Comparison of ENCODE assay signal across 8 cellular contexts in the genomic region with DNA sequence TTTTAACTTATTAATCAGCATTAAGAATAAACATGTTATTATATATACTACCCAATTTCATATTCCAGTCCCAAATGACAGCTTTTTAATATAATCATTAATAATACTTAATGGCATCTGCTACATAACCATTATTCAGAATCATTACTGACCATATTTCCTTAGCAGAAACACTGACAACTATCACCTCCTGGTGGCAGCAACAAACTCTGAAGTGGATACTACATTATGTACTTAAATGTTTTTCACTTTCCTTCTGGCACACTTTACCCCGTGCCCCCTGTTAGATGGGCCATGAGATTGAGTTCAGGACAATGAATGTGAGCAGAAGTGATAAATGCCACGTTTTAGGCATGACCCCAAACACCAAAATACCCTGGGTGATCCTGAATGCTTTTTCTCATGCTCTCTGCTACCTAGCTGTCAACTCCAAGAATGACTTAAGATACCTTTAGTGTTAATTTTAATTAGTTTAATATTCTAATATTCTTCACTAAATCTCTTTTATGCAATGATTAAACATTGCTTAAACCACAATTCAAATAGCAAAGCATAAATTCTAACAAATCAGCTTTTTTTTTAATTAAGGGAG.
DNase-seq lines count a peak whose midpoint lies in the region; ATAC-seq and TF ChIP-seq lines count a peak whose summit lies in the region.

No MANE protein-coding gene starts in this region.

- no peaks in the 10 kb centered on the region for H3F3A ChIP-seq in Loucy (ENCODE audit: low read depth)

- TF ChIP-seq CTCF in Loucy (conservative IDR thresholded peaks at IDR 0.05; ENCODE audit: low read length) (peak; percentile 62), mammary epithelial cell (conservative IDR thresholded peaks at IDR 0.05 in 1 of 2, IDR thresholded peaks at IDR 0.05 in 1 of 2; ENCODE audit: extremely low read depth in 1 of 2, insufficient read depth in 1 of 2, low read depth in 1 of 2, low read length in 2 of 2) (peak; percentile 38 to 55)

- H2AFZ ChIP-seq in Loucy (ENCODE audit: low read length) (no peak overlapping the region), mammary epithelial cell (ENCODE audit: low read depth, low read length) (no peak overlapping the region)

- H3K4me3 ChIP-seq in Loucy (ENCODE audit: low read length, poor library complexity, severe bottlenecking), result no peak overlapping the region
- no peak overlapping the region for H3K4me3 ChIP-seq in mammary epithelial cell (replicated peaks in 1 of 3; ENCODE audit: insufficient read depth in 1 of 3, low read depth in 2 of 3, low read length in 3 of 3)

- H3K4me1 ChIP-seq in Loucy (ENCODE audit: insufficient read depth, low read length, poor library complexity, severe bottlenecking) (no peaks in the 10 kb centered on the region), mammary epithelial cell (ENCODE audit: insufficient read depth, low read length) (no peaks in the 10 kb centered on the region)

- 0% methylated on average over 2 of the region's 2 CpGs for WGBS in mammary epithelial cell (ENCODE audit: low coverage, missing lambda C conversion rate)

- DNase-seq in Daoy (ENCODE audit: low read depth) (peak; percentile 5), mammary epithelial cell (peak; percentile 14), retina (peak; percentile 7), NCI-H345 treated with DMSO at 0.1 percent for 48 hours (lab: John Stamatoyannopoulos, UW; ENCODE audit: unreplicated experiment) (no peak)
- DNase-seq in activated CD8-positive, alpha-beta memory T cell treated with anti-CD3 and anti-CD28 coated beads for 24 hours, result no peak

- no peaks in the 10 kb centered on the region for H3K9me2 ChIP-seq in Loucy (replicated peaks; ENCODE audit: low read depth, low read length)

- H3K9ac ChIP-seq in Loucy (ENCODE audit: low read depth, low read length, poor library complexity, severe bottlenecking), result no peak overlapping the region
- no peak overlapping the region for H3K9ac ChIP-seq in mammary epithelial cell (ENCODE audit: insufficient read depth, low read length)

- H3K27ac Mint-ChIP-seq in activated T-helper 17 cell treated with anti-CD3 and anti-CD28 coated beads, Interleukin-2, amount 50 U/mL, for 72 hours, result no peak overlapping the region

- no peaks in the 10 kb centered on the region for H3K27me3 Mint-ChIP-seq in activated T-helper 17 cell treated with anti-CD3 and anti-CD28 coated beads, Interleukin-2, amount 50 U/mL, for 72 hours

- H3K27me3 ChIP-seq in Loucy (ENCODE audit: insufficient read depth, low read length, poor library complexity, severe bottlenecking) (no peaks in the 10 kb centered on the region), mammary epithelial cell (ENCODE audit: insufficient read depth, low read length) (no peaks in the 10 kb centered on the region)

- no TSS peak for BruUV-seq in mammary epithelial cell (replicated peaks; lab: Mats Ljungman, UMichigan)

- peak; percentile 82 for ATAC-seq in GM21515 (IDR thresholded peaks at IDR 0.05; ENCODE audit: unreplicated experiment)
- ATAC-seq in activated T-helper 17 cell treated with anti-CD3 and anti-CD28 coated beads, Interleukin-2, amount 50 U/mL, for 72 hours (replicated peaks), result no peak

- H3K4me2 ChIP-seq in Loucy (ENCODE audit: low read depth, low read length, poor library complexity, severe bottlenecking), result no peak overlapping the region
- no peak overlapping the region for H3K4me2 ChIP-seq in mammary epithelial cell (ENCODE audit: insufficient read depth, low read depth, low read length)

- no peaks in the 10 kb centered on the region for H3K4me1 Mint-ChIP-seq in activated T-helper 17 cell treated with anti-CD3 and anti-CD28 coated beads, Interleukin-2, amount 50 U/mL, for 72 hours

- H3K27ac ChIP-seq in mammary epithelial cell (ENCODE audit: insufficient read depth, low read depth, low read length), result no peak overlapping the region

- CTCF ChIA-PET in mammary epithelial cell (lab: Charles Lee; ENCODE audit: low non-redundant PET), result no interaction called here

- H3K4me3 Mint-ChIP-seq in activated T-helper 17 cell treated with anti-CD3 and anti-CD28 coated beads, Interleukin-2, amount 50 U/mL, for 72 hours, result no peak overlapping the region

- intact Hi-C loops in mammary epithelial cell (cut with micrococcal nuclease), result loop anchor here (10.0 kb wide), 1 partner anchor 445 kb away; no protein-coding TSS in a partner anchor

- H4K20me1 ChIP-seq in Loucy (ENCODE audit: insufficient read depth, low read length, poor library complexity, severe bottlenecking) (no peaks in the 10 kb centered on the region), mammary epithelial cell (ENCODE audit: insufficient read depth, low read length) (no peaks in the 10 kb centered on the region)

- H3K9me3 ChIP-seq in Loucy (ENCODE audit: insufficient read depth, low read depth, low read length) (no peaks in the 10 kb centered on the region), mammary epithelial cell (replicated peaks; ENCODE audit: insufficient read depth, low read length) (no peaks in the 10 kb centered on the region)

- H3K36me3 Mint-ChIP-seq in activated T-helper 17 cell treated with anti-CD3 and anti-CD28 coated beads, Interleukin-2, amount 50 U/mL, for 72 hours (ENCODE audit: low read depth), result peaks cover 74% of the 10 kb centered on the region

- no peaks in the 10 kb centered on the region for H3K9me3 Mint-ChIP-seq in activated T-helper 17 cell treated with anti-CD3 and anti-CD28 coated beads, Interleukin-2, amount 50 U/mL, for 72 hours

- dilution Hi-C loops in mammary epithelial cell (cut with HindIII; ENCODE audit: low sequenced_read_pairs), result no loop called here

- in situ Hi-C loops in mammary epithelial cell (cut with MboI; ENCODE audit: low sequenced_read_pairs in 2 of 2), result no loop called here

- H3K79me2 ChIP-seq in Loucy (ENCODE audit: insufficient read depth, low read length) (no peaks in the 10 kb centered on the region), mammary epithelial cell (ENCODE audit: insufficient read depth, low read length) (no peaks in the 10 kb centered on the region)

- H3K36me3 ChIP-seq in Loucy (ENCODE audit: insufficient read depth, low read length), result peaks cover 4% of the 10 kb centered on the region; the same call in 1 of the 2 replicates
- no peaks in the 10 kb centered on the region for H3K36me3 ChIP-seq in mammary epithelial cell (ENCODE audit: insufficient read depth, low read length)

Comparison
In these comparisons a context has a peak if more than half of its experiments do, and no peak if none do; other contexts are left out.
1. DNase-seq: peak in Daoy (single experiment), mammary epithelial cell (single experiment) and retina (single experiment); none in NCI-H345 treated with DMSO at 0.1 percent for 48 hours (single experiment) and activated CD8-positive, alpha-beta memory T cell treated with anti-CD3 and anti-CD28 coated beads for 24 hours (single experiment).